In genomic region chr13:106310450-106310849, GRCh38 we compare ENCODE assay signal across 24 cellular contexts.
"Had no signal": no experiment of that assay in that cellular context is flagged by ENCODE, and none has a peak within 500 bp of the region (broad histone marks: within the 10 kb centered on the region; RNA-seq: fewer than 3 reads in every experiment).

No MANE protein-coding gene starts in this region.

- H3K4me2 ChIP-seq: hepatocyte had no signal

- H3K4me1 ChIP-seq: esophagus muscularis mucosa, foreskin keratinocyte, gastroesophageal sphincter, heart left ventricle, left lung, lower lobe of right lung had no signal

- H3K79me2 ChIP-seq: hepatocyte had no signal

- H3K27me3 ChIP-seq: dorsolateral prefrontal cortex, esophagus muscularis mucosa, foreskin keratinocyte, gastroesophageal sphincter, heart left ventricle, hepatocyte, left lung had no signal

- H3K9me3 ChIP-seq: esophagus muscularis mucosa, lower lobe of right lung had no signal

- H3K36me3 ChIP-seq: esophagus muscularis mucosa, gastroesophageal sphincter, heart left ventricle, left lung, lower lobe of right lung had no signal

- ATAC-seq: foreskin keratinocyte; gastroesophageal sphincter; heart left ventricle; left lung; left ventricle myocardium superior; lower lobe of right lung; naive thymus-derived CD4-positive, alpha-beta T cell had no signal

- H3K4me3 ChIP-seq: coronary artery, dorsolateral prefrontal cortex, esophagus muscularis mucosa, gastroesophageal sphincter, heart left ventricle, hepatocyte, left lung, lower lobe of right lung had no signal

- FAIRE-seq: colon, endothelial cell of umbilical vein, frontal cortex, kidney had no signal

- DNase-seq: dermis blood vessel endothelial cell; dorsolateral prefrontal cortex; effector CD4-positive, alpha-beta T cell; effector memory CD4-positive, alpha-beta T cell; heart left ventricle; hypothalamus; immature natural killer cell; islet precursor cell; kidney; kidney glomerular epithelial cell; left lung; left ventricle myocardium superior; lower lobe of right lung; mesendoderm; midbrain; naive thymus-derived CD4-positive, alpha-beta T cell had no signal

- H2AFZ ChIP-seq: hepatocyte had no signal

- H3K27ac ChIP-seq: coronary artery, dorsolateral prefrontal cortex, esophagus muscularis mucosa, foreskin keratinocyte, gastroesophageal sphincter, heart left ventricle, hepatocyte, left lung, lower lobe of right lung had no signal
